ENCODE assay signal across 8 cellular contexts in genomic region chr9:37037137-37037743, GRCh38. TPM values are rescaled to one million over a fixed set of nuclear protein-coding genes. Genes with fewer than 3 reads are reported as not detected.
DNase-seq lines count a peak whose midpoint lies in the region; ATAC-seq and TF ChIP-seq lines count a peak whose summit lies in the region.

No MANE protein-coding gene starts in this region.

- TF ChIP-seq CTCF in SU-DHL-6 (IDR thresholded peaks at IDR 0.05; ENCODE audit: insufficient read depth, low read length, poor library complexity, severe bottlenecking), result no peak
- no peak for TF ChIP-seq CTCF in fibroblast of villous mesenchyme (IDR thresholded peaks at IDR 0.05; ENCODE audit: insufficient read depth, low read depth, low read length)

- H3K27ac Mint-ChIP-seq in stimulated activated naive CD8-positive, alpha-beta T cell treated with anti-CD3 and anti-CD28 coated beads, Interleukin-15, Interleukin-2, amounts not matched to agents 100 ng/mL and 50 ng/mL, for 24 hours, result peak overlapping the region; percentile 64

- peak overlapping the region; percentile 76 for H2AFZ ChIP-seq in SU-DHL-6 (ENCODE audit: low read depth, low read length, severe bottlenecking)

- H3K27ac ChIP-seq in SU-DHL-6 (ENCODE audit: low read depth, low read length), result peak overlapping the region; percentile 92

- no peak for ATAC-seq in stimulated activated naive CD8-positive, alpha-beta T cell treated with anti-CD3 and anti-CD28 coated beads, Interleukin-15, Interleukin-2, amounts not matched to agents 100 U/mL and 50 U/mL, for 24 hours

- H3K9ac ChIP-seq in SU-DHL-6 (ENCODE audit: low read length), result peak overlapping the region; percentile 80

- H3K9me3 Mint-ChIP-seq in stimulated activated naive CD8-positive, alpha-beta T cell treated with anti-CD3 and anti-CD28 coated beads, Interleukin-15, Interleukin-2, amounts not matched to agents 100 ng/mL and 50 ng/mL, for 24 hours, result no peaks in the 10 kb centered on the region

- no peaks in the 10 kb centered on the region for H3K9me2 ChIP-seq in SU-DHL-6 (replicated peaks; ENCODE audit: insufficient read depth, low read length)

- DNase-seq in stimulated activated naive CD8-positive, alpha-beta T cell treated with anti-CD3 and anti-CD28 coated beads, Interleukin-15, Interleukin-2, amounts not matched to agents 100 U/mL and 50 U/mL, for 24 hours, result no peak
- DNase-seq in fibroblast of villous mesenchyme (ENCODE audit: low read depth) (no peak), posterior vena cava (ENCODE audit: low spot score) (peak; percentile 69), kidney glomerular epithelial cell (lab: John Stamatoyannopoulos, UW) (no peak), HuH-7 (ENCODE audit: low spot score) (no peak), DMS53 (lab: John Stamatoyannopoulos, UW) (no peak)

- H3K9me3 ChIP-seq in SU-DHL-6 (ENCODE audit: insufficient read depth, low read length), result no peaks in the 10 kb centered on the region

- H3K36me3 ChIP-seq in SU-DHL-6 (ENCODE audit: low read length), result no peaks in the 10 kb centered on the region

- H3K27me3 Mint-ChIP-seq in stimulated activated naive CD8-positive, alpha-beta T cell treated with anti-CD3 and anti-CD28 coated beads, Interleukin-15, Interleukin-2, amounts not matched to agents 100 ng/mL and 50 ng/mL, for 24 hours, result peaks cover 78% of the 10 kb centered on the region

- H4K20me1 ChIP-seq in SU-DHL-6 (ENCODE audit: low read depth, low read length), result no peaks in the 10 kb centered on the region

- H3K4me3 ChIP-seq in SU-DHL-6 (ENCODE audit: insufficient read depth, low read length, poor library complexity, severe bottlenecking), result peak overlapping the region; percentile 69
- peak overlapping the region; percentile 52 for H3K4me3 ChIP-seq in fibroblast of villous mesenchyme (ENCODE audit: low read depth, low read length)

- peaks cover 40% of the 10 kb centered on the region for H3K4me1 Mint-ChIP-seq in stimulated activated naive CD8-positive, alpha-beta T cell treated with anti-CD3 and anti-CD28 coated beads, Interleukin-15, Interleukin-2, amounts not matched to agents 100 ng/mL and 50 ng/mL, for 24 hours (ENCODE audit: low read depth)

- peaks cover 23% of the 10 kb centered on the region for H3K79me2 ChIP-seq in SU-DHL-6 (ENCODE audit: insufficient read depth, low read length)

- intact Hi-C loops in posterior vena cava (cut with DNase I), result no loop called here

- H3K27me3 ChIP-seq in SU-DHL-6 (ENCODE audit: low read length), result no peaks in the 10 kb centered on the region

- H3K4me2 ChIP-seq in SU-DHL-6 (ENCODE audit: low read depth, low read length, poor library complexity, severe bottlenecking), result peak overlapping the region; percentile 84

- H3F3A ChIP-seq in SU-DHL-6 (ENCODE audit: insufficient read depth), result peaks cover 54% of the 10 kb centered on the region

- H3K36me3 Mint-ChIP-seq in stimulated activated naive CD8-positive, alpha-beta T cell treated with anti-CD3 and anti-CD28 coated beads, Interleukin-15, Interleukin-2, amounts not matched to agents 100 ng/mL and 50 ng/mL, for 24 hours (ENCODE audit: low read depth), result peaks cover 6% of the 10 kb centered on the region

- H3K4me3 Mint-ChIP-seq in stimulated activated naive CD8-positive, alpha-beta T cell treated with anti-CD3 and anti-CD28 coated beads, Interleukin-15, Interleukin-2, amounts not matched to agents 100 ng/mL and 50 ng/mL, for 24 hours, result peak overlapping the region; percentile 82

RNA-seq across cellular contexts. Expression of gene PAX5, which starts 3.2 kb away (rescaled TPM):
- total RNA-seq in fibroblast of villous mesenchyme (not detected in 2 replicates), posterior vena cava (under 1 TPM; 0.46 to 0.67 TPM)
